1 cellular context compared by ENCODE assay signal in the genomic region with DNA sequence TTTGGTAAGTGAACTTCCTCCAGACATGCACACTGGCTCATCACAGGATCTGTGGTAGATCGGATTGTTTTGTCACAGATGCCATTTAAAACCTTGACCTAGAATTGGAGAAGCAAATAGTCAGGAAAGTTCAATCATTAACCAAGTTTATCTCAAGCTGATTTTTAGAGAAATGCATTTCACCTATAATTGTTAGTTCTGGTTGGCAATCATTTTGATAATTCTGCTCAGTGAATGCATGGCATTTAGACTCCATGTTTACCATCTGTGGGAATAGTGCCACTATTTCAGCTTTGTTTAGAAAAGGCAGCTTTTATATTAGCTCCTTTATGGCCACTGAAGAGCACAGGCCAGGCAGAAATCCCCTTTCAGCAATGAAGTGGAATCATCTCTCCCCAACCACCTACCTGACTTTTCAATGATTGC.
TF ChIP-seq lines count a peak whose summit lies in the region.

No MANE protein-coding gene starts in this region.

TF ChIP-seq in IMR-90, 13 proteins besides CTCF, POLR2A, EP300 and RAD21 (continued from another document):
- TF ChIP-seq, protein P1, sequence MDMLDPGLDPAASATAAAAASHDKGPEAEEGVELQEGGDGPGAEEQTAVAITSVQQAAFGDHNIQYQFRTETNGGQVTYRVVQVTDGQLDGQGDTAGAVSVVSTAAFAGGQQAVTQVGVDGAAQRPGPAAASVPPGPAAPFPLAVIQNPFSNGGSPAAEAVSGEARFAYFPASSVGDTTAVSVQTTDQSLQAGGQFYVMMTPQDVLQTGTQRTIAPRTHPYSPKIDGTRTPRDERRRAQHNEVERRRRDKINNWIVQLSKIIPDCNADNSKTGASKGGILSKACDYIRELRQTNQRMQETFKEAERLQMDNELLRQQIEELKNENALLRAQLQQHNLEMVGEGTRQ (IDR thresholded peaks at IDR 0.05; ENCODE audit: low read depth, low read length) = no peak
- TF ChIP-seq CEBPB (IDR thresholded peaks at IDR 0.05; ENCODE audit: low read depth, low read length) = no peak
- TF ChIP-seq RCOR1 (IDR thresholded peaks at IDR 0.05; ENCODE audit: insufficient replicate concordance, low read length) = no peak
